In the genomic region with DNA sequence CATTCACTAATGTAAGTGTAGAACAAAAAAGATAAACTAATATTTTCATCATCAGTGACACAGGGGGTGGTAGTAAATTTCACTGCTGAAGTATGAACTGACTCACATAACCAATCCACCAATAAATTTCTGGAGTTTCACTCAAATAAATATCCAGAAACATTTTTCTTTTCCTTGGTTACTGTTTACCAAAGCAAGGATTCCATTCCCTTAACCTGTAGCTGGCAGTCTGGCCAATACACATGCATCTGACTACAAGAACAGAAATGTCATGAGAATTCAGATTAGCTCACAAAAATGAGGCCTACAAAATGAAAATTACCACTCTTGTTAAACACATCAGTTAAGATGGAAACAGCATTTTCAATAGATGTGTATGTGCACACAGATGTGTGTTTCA, we compare ENCODE assay signal across 22 cellular contexts.
DNase-seq lines count a peak whose midpoint lies in the region; ATAC-seq and TF ChIP-seq lines count a peak whose summit lies in the region.
"Had no signal": no experiment of that assay in that cellular context is flagged by ENCODE, and none has a peak within 500 bp of the region (broad histone marks: within the 10 kb centered on the region; RNA-seq: fewer than 3 reads in every experiment).

No MANE protein-coding gene starts in this region.

- no peaks in the 10 kb centered on the region for H3K27me3 Mint-ChIP-seq in CD4-positive, CD25-positive, alpha-beta regulatory T cell
- H3K27me3 Mint-ChIP-seq in osteocyte (ENCODE audit: unreplicated experiment): no peaks in the 10 kb centered on the region
- H3K27me3 Mint-ChIP-seq: activated CD8-positive, alpha-beta T cell treated with anti-CD3 and anti-CD28 coated beads for 36 hours; activated naive CD8-positive, alpha-beta T cell treated with anti-CD3 and anti-CD28 coated beads for 36 hours had no signal

- no peak overlapping the region for H3K27ac ChIP-seq in CD4-positive, CD25-positive, alpha-beta regulatory T cell (ENCODE audit: insufficient read depth, low read length, poor library complexity, severe bottlenecking)
- H3K27ac ChIP-seq in fibroblast of lung (ENCODE audit: insufficient read depth, low read length): peak overlapping the region; percentile 43
- H3K27ac ChIP-seq: suprapubic skin, WERI-Rb-1 had no signal

- H3K4me1 Mint-ChIP-seq in CD4-positive, CD25-positive, alpha-beta regulatory T cell: peaks cover 16 to 69% (median 46%) of the 10 kb centered on the region in 4 donors
- peaks cover 22% of the 10 kb centered on the region for H3K4me1 Mint-ChIP-seq in osteocyte (ENCODE audit: unreplicated experiment)

- peaks cover 3% of the 10 kb centered on the region for H3K36me3 ChIP-seq in CD4-positive, CD25-positive, alpha-beta regulatory T cell (ENCODE audit: control insufficient read depth, insufficient read depth, low read length)
- H3K36me3 ChIP-seq in fibroblast of lung (ENCODE audit: control insufficient read depth, insufficient read depth, low read length): no peaks in the 10 kb centered on the region
- H3K36me3 ChIP-seq: suprapubic skin had no signal

- H3K9me3 Mint-ChIP-seq in CD4-positive, CD25-positive, alpha-beta regulatory T cell: peaks cover 0 to 2% (median 0%) of the 10 kb centered on the region in 7 donors
- H3K9me3 Mint-ChIP-seq in osteocyte (ENCODE audit: unreplicated experiment): no peaks in the 10 kb centered on the region
- H3K9me3 Mint-ChIP-seq: activated CD8-positive, alpha-beta T cell treated with anti-CD3 and anti-CD28 coated beads for 36 hours; activated naive CD8-positive, alpha-beta T cell treated with anti-CD3 and anti-CD28 coated beads for 36 hours; activated T-cell treated with anti-CD3 and anti-CD28 coated beads, Interleukin-2, amount 50 U/mL, for 4 hours had no signal

- H3K27me3 ChIP-seq in CD4-positive, CD25-positive, alpha-beta regulatory T cell (ENCODE audit: control insufficient read depth, insufficient read depth, low read length): no peaks in the 10 kb centered on the region
- no peaks in the 10 kb centered on the region for H3K27me3 ChIP-seq in fibroblast of lung (ENCODE audit: control insufficient read depth, insufficient read depth, low read length)
- H3K27me3 ChIP-seq: suprapubic skin had no signal

- no peak overlapping the region for H3K9ac ChIP-seq in fibroblast of lung (ENCODE audit: insufficient read depth, low read length)

- TF ChIP-seq CTCF in fibroblast of lung (conservative IDR thresholded peaks at IDR 0.05 in 1 of 2, IDR thresholded peaks at IDR 0.05 in 1 of 2; ENCODE audit: low read depth in 1 of 2, low read length in 2 of 2) (no peak), osteocyte (IDR thresholded peaks at IDR 0.05) (no peak)

- no peak overlapping the region for H3K4me3 Mint-ChIP-seq in CD4-positive, CD25-positive, alpha-beta regulatory T cell
- no peak overlapping the region for H3K4me3 Mint-ChIP-seq in osteocyte (ENCODE audit: unreplicated experiment)
- H3K4me3 Mint-ChIP-seq: activated CD8-positive, alpha-beta T cell treated with anti-CD3 and anti-CD28 coated beads for 36 hours; activated naive CD8-positive, alpha-beta T cell treated with anti-CD3 and anti-CD28 coated beads for 36 hours; activated T-cell treated with anti-CD3 and anti-CD28 coated beads, Interleukin-2, amount 50 U/mL, for 4 hours; CD14-positive monocyte had no signal

- H3K27ac Mint-ChIP-seq in CD4-positive, CD25-positive, alpha-beta regulatory T cell: peak overlapping the region in 2 of 3 donors; percentile 11 to 81
- peak overlapping the region; percentile 62 for H3K27ac Mint-ChIP-seq in osteocyte (ENCODE audit: unreplicated experiment)
- H3K27ac Mint-ChIP-seq: activated CD8-positive, alpha-beta T cell treated with anti-CD3 and anti-CD28 coated beads for 36 hours; activated naive CD8-positive, alpha-beta T cell treated with anti-CD3 and anti-CD28 coated beads for 36 hours had no signal

- no peak overlapping the region for H2AFZ ChIP-seq in fibroblast of lung (ENCODE audit: low read length)

- H3K4me1 ChIP-seq in CD4-positive, CD25-positive, alpha-beta regulatory T cell (ENCODE audit: control insufficient read depth, insufficient read depth, low read length, poor library complexity, severe bottlenecking): peaks cover 10% of the 10 kb centered on the region
- peaks cover 4% of the 10 kb centered on the region for H3K4me1 ChIP-seq in fibroblast of lung (ENCODE audit: control insufficient read depth, extremely low read depth, insufficient read depth, low read length)

- H3K79me2 ChIP-seq in fibroblast of lung (ENCODE audit: control insufficient read depth, insufficient read depth, low read length): peaks cover 48% of the 10 kb centered on the region

- no peak overlapping the region for H3K4me3 ChIP-seq in CD4-positive, CD25-positive, alpha-beta regulatory T cell (ENCODE audit: low read depth, low read length)
- H3K4me3 ChIP-seq in fibroblast of lung (replicated peaks in 1 of 4; ENCODE audit: control extremely low read depth in 1 of 4, insufficient read depth in 1 of 4, low read depth in 3 of 4, low read length in 4 of 4): no peak overlapping the region
- H3K4me3 ChIP-seq: suprapubic skin had no signal

- DNase-seq in CD4-positive, CD25-positive, alpha-beta regulatory T cell: no peak
- DNase-seq in M059J (ENCODE audit: low read depth) (peak; percentile 80), fibroblast of lung (ENCODE audit: low read depth in 2 of 2) (peak; percentile 10 to 74), osteocyte (ENCODE audit: extremely low spot score, unreplicated experiment) (no peak), NCI-H748 (lab: John Stamatoyannopoulos, UW; ENCODE audit: unreplicated experiment) (no peak), pons (ENCODE audit: low spot score) (no peak), NCI-H2081 treated with DMSO at 0.1 percent for 48 hours (lab: John Stamatoyannopoulos, UW) (no peak), NCI-H510A treated with DMSO at 0.1 percent for 48 hours (lab: John Stamatoyannopoulos, UW) (no peak)
- DNase-seq: activated CD8-positive, alpha-beta T cell treated with anti-CD3 and anti-CD28 coated beads for 36 hours; activated naive CD8-positive, alpha-beta T cell treated with anti-CD3 and anti-CD28 coated beads for 36 hours; activated T-cell treated with anti-CD3 and anti-CD28 coated beads, Interleukin-2, amount 50 U/mL, for 4 hours; caudate nucleus; effector CD4-positive, alpha-beta T cell; foreskin melanocyte; Kasumi-1; NCI-H1436 treated with DMSO at 0.1 percent for 48 hours; NCI-H446 treated with DMSO at 0.1 percent for 48 hours; posterior cingulate gyrus; Right ventricle myocardium superior; WERI-Rb-1 had no signal

- H3K4me2 ChIP-seq in fibroblast of lung (ENCODE audit: extremely low read depth, insufficient read depth, low read length): no peak overlapping the region

- ATAC-seq in CD4-positive, CD25-positive, alpha-beta regulatory T cell (ENCODE audit: low read depth in 2 of 2): no peak
- ATAC-seq: activated CD8-positive, alpha-beta T cell treated with anti-CD3 and anti-CD28 coated beads for 36 hours; activated T-cell treated with anti-CD3 and anti-CD28 coated beads, Interleukin-2, amount 50 U/mL, for 4 hours had no signal

- H3K9me3 ChIP-seq in CD4-positive, CD25-positive, alpha-beta regulatory T cell (ENCODE audit: control insufficient read depth in 2 of 2, low read length in 2 of 2): no peaks in the 10 kb centered on the region
- H3K9me3 ChIP-seq in fibroblast of lung (ENCODE audit: control insufficient read depth, insufficient read depth, low read depth, low read length): no peaks in the 10 kb centered on the region
- H3K9me3 ChIP-seq: suprapubic skin had no signal

- peaks cover 20% of the 10 kb centered on the region for H3K36me3 Mint-ChIP-seq in CD4-positive, CD25-positive, alpha-beta regulatory T cell
- no peaks in the 10 kb centered on the region for H3K36me3 Mint-ChIP-seq in osteocyte (ENCODE audit: unreplicated experiment)

- H4K20me1 ChIP-seq in fibroblast of lung (ENCODE audit: control insufficient read depth, extremely low read depth, insufficient read depth, low read length): no peaks in the 10 kb centered on the region

Comparison
In these comparisons a context has a peak if more than half of its experiments do, and no peak if none do; other contexts are left out.
1. DNase-seq: peak in M059J (single experiment) and fibroblast of lung (2 of 2); none in CD4-positive, CD25-positive, alpha-beta regulatory T cell (0 of 3), osteocyte (single experiment), NCI-H748 (single experiment), pons (single experiment), NCI-H2081 treated with DMSO at 0.1 percent for 48 hours (single experiment) and NCI-H510A treated with DMSO at 0.1 percent for 48 hours (single experiment).